ENCODE assay signal across 13 cellular contexts in genomic region chrX:114500622-114501021, GRCh38.
"Had no signal": no experiment of that assay in that cellular context is flagged by ENCODE, and none has a peak within 500 bp of the region (broad histone marks: within the 10 kb centered on the region; RNA-seq: fewer than 3 reads in every experiment).

No MANE protein-coding gene starts in this region.

- H3K4me3 ChIP-seq: body of pancreas, lower lobe of right lung, right atrium auricular region, skin epidermis, tibial artery, vagina had no signal

- ATAC-seq: activated naive CD4-positive, alpha-beta T cell treated with anti-CD3 and anti-CD28 coated beads, Interleukin-2, amount 50 U/mL, for 72 hours; body of pancreas; left cardiac atrium; lower lobe of right lung had no signal

- DNase-seq: activated T-cell treated with anti-CD3 and anti-CD28 coated beads, Interleukin-2, amount 50 U/mL, for 1 hour; amniotic stem cell; body of pancreas; dermis blood vessel endothelial cell; immature natural killer cell; left cardiac atrium; lower lobe of right lung; posterior cingulate gyrus; tibial artery had no signal
